In genomic region chr21:22351076-22351475, GRCh38 we compare ENCODE assay signal across 16 cellular contexts.
"Had no signal": no experiment of that assay in that cellular context is flagged by ENCODE, and none has a peak within 500 bp of the region (broad histone marks: within the 10 kb centered on the region; RNA-seq: fewer than 3 reads in every experiment).

No MANE protein-coding gene starts in this region.

- H3K4me3 ChIP-seq: esophagus muscularis mucosa, gastroesophageal sphincter, left lung, lower lobe of right lung, pancreas had no signal

- H3K27me3 ChIP-seq: esophagus muscularis mucosa, gastroesophageal sphincter, left lung, pancreas had no signal

- H3K4me1 ChIP-seq: esophagus muscularis mucosa, gastroesophageal sphincter, left lung, lower lobe of right lung, pancreas had no signal

- H3K9me3 ChIP-seq: esophagus muscularis mucosa, gastroesophageal sphincter, left lung, lower lobe of right lung, pancreas had no signal

- DNase-seq: cortex of kidney; effector memory CD4-positive, alpha-beta T cell; glutamatergic neuron; immature natural killer cell; left lung; lower lobe of right lung; mesenchymal stem cell; naive B cell; occipital lobe; pancreas; right cardiac atrium; small intestine; stimulated activated CD4-positive, alpha-beta T cell treated with anti-CD3 and anti-CD28 coated beads, Interleukin-12 subunit alpha, Interleukin-12 subunit beta, amount 100 ng/mL, for 4 hours; stimulated activated naive CD4-positive, alpha-beta T cell had no signal

- H3K36me3 ChIP-seq: esophagus muscularis mucosa, gastroesophageal sphincter, left lung, lower lobe of right lung, pancreas had no signal
